Comparison of ENCODE assay signal across 8 cellular contexts in genomic region chr9:128688501-128689292, GRCh38. TPM values are rescaled to one million over a fixed set of nuclear protein-coding genes. Genes with fewer than 3 reads are reported as not detected.
DNase-seq lines count a peak whose midpoint lies in the region; ATAC-seq and TF ChIP-seq lines count a peak whose summit lies in the region.

SET (plus strand) TSS chr9:128689222; CDS start chr9:128689583, 361 bp downstream.

- H3K27ac ChIP-seq in PC-9: peak within 1 kb of the TSS; percentile 78
- H3K27ac ChIP-seq in mucosa of rectum (ENCODE audit: low read depth in 2 of 2, low read length in 2 of 2): peak within 1 kb of the TSS; percentile 84 to 92

- peak; percentile 62 for ATAC-seq in GM21529 (IDR thresholded peaks at IDR 0.05; ENCODE audit: unreplicated experiment)

- TF ChIP-seq EP300 in Ishikawa (IDR thresholded peaks at IDR 0.05; ENCODE audit: borderline replicate concordance): no peak

- POLR2A ChIA-PET in PC-9 (lab: Charles Lee; ENCODE audit: unreplicated experiment): interaction anchor here (0.7 to 1.0 kb wide), 2 partner anchors 53 to 158 kb away, joined by 3 to 21 read pairs; no protein-coding TSS in a partner anchor

- no TSS peak for BruUV-seq in PC-9 (replicated peaks; lab: Mats Ljungman, UMichigan)

- peaks cover 37% of the 10 kb centered on the region for H3K36me3 ChIP-seq in PC-9 (ENCODE audit: low read depth)
- peaks cover 21 to 23% of the 10 kb centered on the region in 2 donors for H3K36me3 ChIP-seq in mucosa of rectum (ENCODE audit: control insufficient read depth in 2 of 2, insufficient read depth in 2 of 2, low read length in 2 of 2)

- H3K9me2 ChIP-seq in PC-9 (ENCODE audit: insufficient read depth): no peaks in the 10 kb centered on the region

- DNase-seq in D341Med (ENCODE audit: low spot score) (peak; percentile 99), PC-9 (peak; percentile 71 to 98), epithelial cell of proximal tubule (ENCODE audit: low read depth) (no peak)
- peak; percentile 93 for DNase-seq in activated T-cell treated with anti-CD3 and anti-CD28 coated beads, Interleukin-2, amount 50 U/mL, for 1 hour
- peak; percentile 94 for DNase-seq in stimulated activated CD8-positive, alpha-beta memory T cell treated with anti-CD3 and anti-CD28 coated beads, Interleukin-4, amount 100 ng/mL, for 48 hours

- peaks cover 87% of the 10 kb centered on the region for H3K79me2 ChIP-seq in PC-9 (ENCODE audit: low read depth)

- peaks cover 67% of the 10 kb centered on the region for H3F3A ChIP-seq in PC-9 (ENCODE audit: insufficient read depth, low read depth)

- CTCF ChIA-PET in PC-9 (lab: Charles Lee): interaction anchor here (0.6 to 0.7 kb wide), 3 partner anchors 21 to 54 kb away, joined by 3 read pairs; partner anchors contain the start of gene DYNC2I2

- TF ChIP-seq CTCF in PC-9 (conservative IDR thresholded peaks at IDR 0.05): no peak
- TF ChIP-seq CTCF in epithelial cell of proximal tubule (conservative IDR thresholded peaks at IDR 0.05; ENCODE audit: low read depth, low read length): no peak

- H3K27me3 ChIP-seq in PC-9 (ENCODE audit: insufficient read depth, low read depth) (no peaks in the 10 kb centered on the region), mucosa of rectum (ENCODE audit: control insufficient read depth in 2 of 2, insufficient read depth in 2 of 2, low read length in 2 of 2) (no peaks in the 10 kb centered on the region)

- H3K4me2 ChIP-seq in PC-9: peak within 1 kb of the TSS; percentile 99

- H3K4me1 ChIP-seq in PC-9 (replicated peaks; ENCODE audit: insufficient read depth) (peaks cover 47% of the 10 kb centered on the region), mucosa of rectum (ENCODE audit: control insufficient read depth in 2 of 2, insufficient read depth in 2 of 2, low read length in 2 of 2) (peaks cover 36 to 39% of the 10 kb centered on the region in 2 donors)

- H3K4me3 ChIP-seq in PC-9 (peak within 1 kb of the TSS; percentile 80), epithelial cell of proximal tubule (ENCODE audit: low read depth, low read length) (peak within 1 kb of the TSS; percentile 80), mucosa of rectum (ENCODE audit: low read length in 2 of 2) (peak within 1 kb of the TSS; percentile 70 to 89)

- H2AFZ ChIP-seq in PC-9: peak within 1 kb of the TSS; percentile 65; the same call in 1 of the 2 replicates

- no peak for TF ChIP-seq RAD21 in Ishikawa (IDR thresholded peaks at IDR 0.05; ENCODE audit: low read depth)

- peaks cover 47% of the 10 kb centered on the region for H4K20me1 ChIP-seq in PC-9 (ENCODE audit: insufficient read depth)

- intact Hi-C loops in PC-9 (cut with micrococcal nuclease; ENCODE audit: unreplicated experiment): loop anchor here (1.0 to 10.0 kb wide), 4 partner anchors 32 to 336 kb away; partner anchors contain the start of genes DYNC2I2 and SH3GLB2

- H3K9me3 ChIP-seq in PC-9 (ENCODE audit: insufficient read depth, low read depth): no peaks in the 10 kb centered on the region
- no peaks in the 10 kb centered on the region for H3K9me3 ChIP-seq in mucosa of rectum (ENCODE audit: control insufficient read depth in 2 of 2, low read length in 2 of 2)

- H3K9ac ChIP-seq in mucosa of rectum (ENCODE audit: low read depth in 1 of 2, low read length in 2 of 2): peak within 1 kb of the TSS; percentile 73 to 82

TF ChIP-seq in Ishikawa, 13 proteins besides CTCF, POLR2A, EP300 and RAD21:
- TF ChIP-seq TAF1 (IDR thresholded peaks at IDR 0.05; ENCODE audit: low read depth) (peak; percentile 58; the same call in 1 of the 2 replicates), ZBTB7A (IDR thresholded peaks at IDR 0.05; ENCODE audit: low read depth) (peak; percentile 76), REST (IDR thresholded peaks at IDR 0.05; ENCODE audit: low read depth) (no peak), MAX (IDR thresholded peaks at IDR 0.05) (peak; percentile 83; the same call in 1 of the 2 replicates), USF1 (IDR thresholded peaks at IDR 0.05) (peak; percentile 93), CREB1 (IDR thresholded peaks at IDR 0.05; ENCODE audit: low read depth) (no peak)

RNA-seq across cellular contexts. Expression of gene SET, which starts in this region (rescaled TPM):
- 539 and 738 TPM in 2 replicates for total RNA-seq in PC-9 (2021)
- total RNA-seq in epithelial cell of proximal tubule: 331 and 406 TPM in 2 replicates
